Comparison of ENCODE assay signal across 8 cellular contexts in genomic region chr15:34338347-34338746, GRCh38. TPM values are rescaled to one million over a fixed set of nuclear protein-coding genes. Genes with fewer than 3 reads are reported as not detected.
A peak's percentile ranks its signal among the peaks of the same experiment; 100 is the strongest.
DNase-seq lines count a peak whose midpoint lies in the region; ATAC-seq and TF ChIP-seq lines count a peak whose summit lies in the region.

No MANE protein-coding gene starts in this region.

- no peak overlapping the region for H2BK20ac ChIP-seq in IMR-90 (ENCODE audit: low read depth, low read length)

- H2AK5ac ChIP-seq in IMR-90 (ENCODE audit: low read depth, low read length): peak overlapping the region; percentile 28; the same call in 1 of the 2 replicates

- no peak overlapping the region for H3K56ac ChIP-seq in IMR-90 (ENCODE audit: extremely low read depth, insufficient read depth, low read length)

- TF ChIP-seq CTCF in A673 (conservative IDR thresholded peaks at IDR 0.05; ENCODE audit: low read depth, low read length) (no peak), IMR-90 (conservative IDR thresholded peaks at IDR 0.05; ENCODE audit: low read depth, low read length) (no peak)

- H3K4me1 ChIP-seq in A673 (ENCODE audit: insufficient read depth, low read length, poor library complexity, severe bottlenecking) (peaks cover 33% of the 10 kb centered on the region), IMR-90 (ENCODE audit: control insufficient read depth, insufficient read depth, low read length) (peaks cover 10% of the 10 kb centered on the region), mononuclear cell (ENCODE audit: insufficient read depth, low read length) (peaks cover 61% of the 10 kb centered on the region)

- POLR2A ChIA-PET in A673 (lab: Charles Lee; ENCODE audit: low non-redundant PET): no interaction called here
- POLR2A ChIA-PET in IMR-90 (lab: Charles Lee; ENCODE audit: unreplicated experiment): no interaction called here

- H3K4me2 ChIP-seq in IMR-90 (ENCODE audit: low read depth, low read length): peak overlapping the region; percentile 70

- no peak for TF ChIP-seq POLR2A in IMR-90 (IDR thresholded peaks at IDR 0.05; ENCODE audit: low read depth, low read length)

- no peak for DNase-seq in A673 (ENCODE audit: low spot score)
- no peak for DNase-seq in IMR-90
- DNase-seq in caudate nucleus (lab: John Stamatoyannopoulos, UW): no peak
- DNase-seq in NCI-H748 treated with DMSO at 0.1 percent for 48 hours (lab: John Stamatoyannopoulos, UW): no peak
- DNase-seq in NCI-H446 (lab: John Stamatoyannopoulos, UW): no peak
- DNase-seq in NCI-H146 (lab: John Stamatoyannopoulos, UW): no peak
- no peak for DNase-seq in stimulated activated CD4-positive, alpha-beta T cell treated with anti-CD3 and anti-CD28 coated beads, Interleukin-4, amount 100 ng/mL, for 24 hours

- H2BK120ac ChIP-seq in IMR-90 (ENCODE audit: low read depth, low read length): no peak overlapping the region

- peaks cover 3% of the 10 kb centered on the region; the same call in 1 of the 2 replicates for H4K20me1 ChIP-seq in IMR-90 (ENCODE audit: insufficient read depth, low read length)

- ATAC-seq in IMR-90 (ENCODE audit: low read depth): no peak

- H3K27ac ChIP-seq in A673 (ENCODE audit: low read depth, low read length, poor library complexity, severe bottlenecking) (no peak overlapping the region), IMR-90 (ENCODE audit: insufficient read depth, low read length) (peak overlapping the region; percentile 39), caudate nucleus (ENCODE audit: low read depth, low read length) (peak overlapping the region; percentile 96)

- peak overlapping the region; percentile 34 for H2AK9ac ChIP-seq in IMR-90 (replicated peaks; ENCODE audit: low read depth, low read length, poor library complexity)

- no peak overlapping the region for H3K18ac ChIP-seq in IMR-90 (ENCODE audit: low read depth, low read length)

- H3K27me3 ChIP-seq in A673 (replicated peaks; ENCODE audit: insufficient read depth, low read depth, low read length, poor library complexity) (no peaks in the 10 kb centered on the region), IMR-90 (ENCODE audit: control insufficient read depth, insufficient read depth, low read length) (no peaks in the 10 kb centered on the region), mononuclear cell (ENCODE audit: insufficient read depth, low read length) (no peaks in the 10 kb centered on the region)

- H3K23ac ChIP-seq in IMR-90 (ENCODE audit: low read depth, low read length): no peak overlapping the region

- H2AFZ ChIP-seq in IMR-90 (replicated peaks; ENCODE audit: low read length, poor library complexity): peak overlapping the region; percentile 19

- peaks cover 35% of the 10 kb centered on the region for H3K36me3 ChIP-seq in A673 (ENCODE audit: insufficient read depth, low read length, poor library complexity, severe bottlenecking)
- H3K36me3 ChIP-seq in IMR-90 (ENCODE audit: control insufficient read depth, insufficient read depth, low read length): peaks cover 7% of the 10 kb centered on the region

- H3K4ac ChIP-seq in IMR-90 (ENCODE audit: low read depth, low read length): peak overlapping the region; percentile 7; the same call in 1 of the 2 replicates

- peaks cover 6 to 36% of the 10 kb centered on the region in 2 experiments; a peak in 3 of 4 replicates for H3K79me1 ChIP-seq in IMR-90 (ENCODE audit: low read depth in 1 of 2, low read length in 2 of 2)

- H3K9ac ChIP-seq in IMR-90 (ENCODE audit: low read depth, low read length): no peak overlapping the region

- TF ChIP-seq RAD21 in IMR-90 (IDR thresholded peaks at IDR 0.05; ENCODE audit: low read length): no peak

- H3K9me1 ChIP-seq in IMR-90 (ENCODE audit: insufficient read depth, low read length): 0 out of 2 replicates have a peak, but pooled peaks cover 2% of the 10 kb centered on the region

- peak overlapping the region; percentile 63 for H3K4me3 ChIP-seq in A673 (ENCODE audit: low read depth, low read length, poor library complexity, severe bottlenecking)
- H3K4me3 ChIP-seq in IMR-90 (ENCODE audit: insufficient read depth, low read depth, low read length): peak overlapping the region; percentile 28; the same call in 1 of the 2 replicates
- H3K4me3 ChIP-seq in mononuclear cell (ENCODE audit: low read length): peak overlapping the region; percentile 92

- BruUV-seq in A673 (replicated peaks; lab: Mats Ljungman, UMichigan) (no TSS peak), IMR-90 (replicated peaks; lab: Mats Ljungman, UMichigan) (no TSS peak)

- H3K14ac ChIP-seq in IMR-90 (replicated peaks; ENCODE audit: low read depth, low read length): no peak overlapping the region

- 64% methylated on average over 7 of the region's 16 CpGs; no CpG with 5 or more reads in 1 of the 2 experiments for WGBS in IMR-90 (ENCODE audit: extremely low coverage in 2 of 2, insufficient read length in 1 of 2), 2 experiments

- dilution Hi-C loops in IMR-90 (cut with HindIII; ENCODE audit: low sequenced_read_pairs, unreplicated experiment): no loop called here

- H2BK5ac ChIP-seq in IMR-90 (ENCODE audit: low read depth, low read length, poor library complexity, severe bottlenecking): peak overlapping the region; percentile 48

- H3K9me3 ChIP-seq in A673 (ENCODE audit: low read depth, low read length, poor library complexity, severe bottlenecking) (no peaks in the 10 kb centered on the region), IMR-90 (ENCODE audit: control insufficient read depth, insufficient read depth, low read length) (no peaks in the 10 kb centered on the region), mononuclear cell (ENCODE audit: low read depth, low read length) (no peaks in the 10 kb centered on the region)

- H2BK15ac ChIP-seq in IMR-90 (ENCODE audit: low read depth, low read length): no peak overlapping the region

- CTCF ChIA-PET in A673 (lab: Charles Lee): no interaction called here
- CTCF ChIA-PET in IMR-90 (lab: Yijun Ruan, JAX): interaction anchor here (0.6 to 1.9 kb wide), 3 partner anchors 28 to 278 kb away, joined by 3 to 4 read pairs (median 3); no protein-coding TSS in a partner anchor

- intact Hi-C loops in A673 (cut with micrococcal nuclease; ENCODE audit: unreplicated experiment) (no loop called here), IMR-90 (cut with micrococcal nuclease) (no loop called here)

- peak overlapping the region; percentile 76 to 83 for H4K8ac ChIP-seq in IMR-90 (ENCODE audit: low read depth in 2 of 2, low read length in 2 of 2)

- peak overlapping the region; percentile 33; the same call in 1 of the 2 replicates for H4K91ac ChIP-seq in IMR-90 (ENCODE audit: insufficient read depth, low read depth, low read length)

- in situ Hi-C loops in IMR-90 (cut with MboI; ENCODE audit: low sequenced_read_pairs): no loop called here

- H4K5ac ChIP-seq in IMR-90 (ENCODE audit: low read depth, low read length): no peak overlapping the region

TF ChIP-seq in IMR-90, 13 proteins besides CTCF, POLR2A, EP300 and RAD21 (continues in another document):
- TF ChIP-seq FOS (IDR thresholded peaks at IDR 0.05; ENCODE audit: low read depth, low read length) (no peak), MAFK (IDR thresholded peaks at IDR 0.05; ENCODE audit: low read depth, low read length) (no peak), CEBPB (IDR thresholded peaks at IDR 0.05; ENCODE audit: low read depth, low read length) (no peak), USF2 (IDR thresholded peaks at IDR 0.05; ENCODE audit: low read depth, low read length) (no peak), SMC3 (IDR thresholded peaks at IDR 0.05; ENCODE audit: low read depth, low read length) (no peak), MAZ (IDR thresholded peaks at IDR 0.05; ENCODE audit: borderline replicate concordance, low read depth, low read length) (no peak), NFE2L2 (IDR thresholded peaks at IDR 0.05; ENCODE audit: low read depth, low read length) (no peak), MXI1 (IDR thresholded peaks at IDR 0.05; ENCODE audit: borderline replicate concordance, low read depth, low read length) (no peak), BHLHE40 (IDR thresholded peaks at IDR 0.05; ENCODE audit: low read depth, low read length) (no peak)

RNA-seq across cellular contexts. Expression of gene SLC12A6, which starts 0.8 kb away (rescaled TPM):
- total RNA-seq in A673 (2021) (17.2 and 17.4 TPM in 2 replicates), IMR-90 (2012; rRNA removed) (10.0 and 10.2 TPM in 2 replicates), mononuclear cell (87.5 TPM)
- 6.9 and 7.7 TPM in 2 replicates for polyA plus RNA-seq in IMR-90 (2012; rRNA removed)
- polyA plus RNA-seq in IMR-90 (2012; cell fraction: cytosol; rRNA removed): 2.4 and 3.1 TPM in 2 replicates
- polyA plus RNA-seq in IMR-90 (2012; cell fraction: nucleus; rRNA removed; ENCODE audit: low replicate concordance): 7.6 and 25.4 TPM in 2 replicates

RNA-seq across cellular contexts. Expression of gene NOP10, which starts 4.6 kb away (rescaled TPM):
- total RNA-seq in A673 (2021): 200 and 208 TPM in 2 replicates
- total RNA-seq in IMR-90 (2012; rRNA removed): 141 and 211 TPM in 2 replicates
- polyA plus RNA-seq in IMR-90 (2012; rRNA removed): 444 and 468 TPM in 2 replicates
- 286 and 658 TPM in 2 replicates for polyA plus RNA-seq in IMR-90 (2012; cell fraction: cytosol; rRNA removed)
- 88.7 and 109 TPM in 2 replicates for polyA plus RNA-seq in IMR-90 (2012; cell fraction: nucleus; rRNA removed; ENCODE audit: low replicate concordance)
- 112 TPM for total RNA-seq in mononuclear cell

RNA-seq across cellular contexts. Expression of gene NUTM1, which starts 4.8 kb away (rescaled TPM):
- total RNA-seq in A673 (2021) (not detected in 2 replicates), IMR-90 (2012; rRNA removed) (not detected in 2 replicates), mononuclear cell (not detected)
- not detected in 2 replicates for polyA plus RNA-seq in IMR-90 (2012; rRNA removed)
- not detected in 2 replicates for polyA plus RNA-seq in IMR-90 (2012; cell fraction: cytosol; rRNA removed)
- not detected in 2 replicates for polyA plus RNA-seq in IMR-90 (2012; cell fraction: nucleus; rRNA removed; ENCODE audit: low replicate concordance)

RNA-seq across cellular contexts. Expression of gene LPCAT4, which starts 28.6 kb away (rescaled TPM):
- total RNA-seq in A673 (2021): 37.8 and 53.1 TPM in 2 replicates
- total RNA-seq in IMR-90 (2012; rRNA removed): 3.8 and 3.9 TPM in 2 replicates
- 44.4 and 57.5 TPM in 2 replicates for polyA plus RNA-seq in IMR-90 (2012; rRNA removed)
- polyA plus RNA-seq in IMR-90 (2012; cell fraction: cytosol; rRNA removed): 29.3 and 36.8 TPM in 2 replicates
- 120 and 164 TPM in 2 replicates for polyA plus RNA-seq in IMR-90 (2012; cell fraction: nucleus; rRNA removed; ENCODE audit: low replicate concordance)
- 9.2 TPM for total RNA-seq in mononuclear cell

Comparison
In these comparisons a context has a peak if more than half of its experiments do, and no peak if none do; other contexts are left out.
1. H3K4me3 ChIP-seq: peak in every context shown above with its lines; median percentile 92 in mononuclear cell; 63 in A673; 28 in IMR-90.